Comparison of ENCODE assay signal across 8 cellular contexts in genomic region chr16:56990407-56991286, GRCh38. TPM values are rescaled to one million over a fixed set of nuclear protein-coding genes. Genes with fewer than 3 reads are reported as not detected.
A peak's percentile ranks its signal among the peaks of the same experiment; 100 is the strongest.
DNase-seq lines count a peak whose midpoint lies in the region; ATAC-seq, FAIRE-seq and TF ChIP-seq lines count a peak whose summit lies in the region.

No MANE protein-coding gene starts in this region.

- no peak overlapping the region for H3K56ac ChIP-seq in H1 (replicated peaks; ENCODE audit: insufficient read length, low read depth, low read length)

- H3K79me1 ChIP-seq in H1 (ENCODE audit: low read depth, low read length) = no peaks in the 10 kb centered on the region

- H4K91ac ChIP-seq in H1 (replicated peaks; ENCODE audit: insufficient read length, low read length) = no peak overlapping the region

- H3K9me3 ChIP-seq in PC-3 (ENCODE audit: low read length) = no peaks in the 10 kb centered on the region
- no peaks in the 10 kb centered on the region for H3K9me3 ChIP-seq in H1 (ENCODE audit: insufficient read depth in 2 of 2, low read depth in 1 of 2, low read length in 1 of 2)

- no peak for TF ChIP-seq EP300 in H1 (IDR thresholded peaks at IDR 0.05; ENCODE audit: borderline replicate concordance in 1 of 2, low read depth in 2 of 2, low read length in 2 of 2)

- no peak overlapping the region for H3K9ac ChIP-seq in PC-3 (ENCODE audit: low read length)
- no peak overlapping the region for H3K9ac ChIP-seq in H1 (replicated peaks in 1 of 4; ENCODE audit: extremely low read depth in 1 of 4, low read depth in 3 of 4, low read length in 3 of 4)
- H3K9ac ChIP-seq in rectal smooth muscle tissue (ENCODE audit: low read length) = no peak overlapping the region

- H3K9me2 ChIP-seq in PC-3 (replicated peaks; ENCODE audit: low read length) = no peaks in the 10 kb centered on the region

- H2BK20ac ChIP-seq in H1 (ENCODE audit: low read length) = no peak overlapping the region

- H4K20me1 ChIP-seq in PC-3 (ENCODE audit: low read length) (no peaks in the 10 kb centered on the region), H1 (replicated peaks in 1 of 2; ENCODE audit: control insufficient read depth in 1 of 2, insufficient read depth in 2 of 2, low read length in 2 of 2) (no peaks in the 10 kb centered on the region)

- no peak for TF ChIP-seq RAD21 in H1 (IDR thresholded peaks at IDR 0.05 in 1 of 2, conservative IDR thresholded peaks at IDR 0.05 in 1 of 2; ENCODE audit: low read depth in 2 of 2, low read length in 2 of 2)

- H2AFZ ChIP-seq in PC-3 (ENCODE audit: low read length) (peak overlapping the region; percentile 83), H1 (ENCODE audit: low read length) (no peak overlapping the region)

- H2BK12ac ChIP-seq in H1 (ENCODE audit: low read depth, low read length) = no peak overlapping the region

- H4K8ac ChIP-seq in H1 (ENCODE audit: extremely low read depth, insufficient read depth, low read length) = no peak overlapping the region

- H3K18ac ChIP-seq in H1 (ENCODE audit: extremely low read depth, low read length) = no peak overlapping the region

- intact Hi-C loops in PC-3 (cut with micrococcal nuclease) = no loop called here

- FAIRE-seq in H1 (lab: Jason Lieb, UNC) (no peak), frontal cortex (lab: Jason Lieb, UNC) (no peak)

- no peak overlapping the region for H2BK120ac ChIP-seq in H1 (replicated peaks; ENCODE audit: low read depth, low read length)

- TF ChIP-seq POLR2A in H1 (IDR thresholded peaks at IDR 0.05; ENCODE audit: control extremely low read depth in 1 of 2, low read depth in 2 of 2, low read length in 2 of 2) = no peak

- no peak overlapping the region for H3K4ac ChIP-seq in H1 (replicated peaks; ENCODE audit: insufficient read length, low read depth, low read length)

- peak overlapping the region; percentile 92 for H3K4me3 ChIP-seq in GM06990 (replicated peaks; ENCODE audit: low read depth, low read length)
- peak overlapping the region; percentile 90 for H3K4me3 ChIP-seq in PC-3 (ENCODE audit: low read length)
- no peak overlapping the region for H3K4me3 ChIP-seq in H1 (ENCODE audit: extremely low read depth in 1 of 4, insufficient read depth in 2 of 4, low read depth in 3 of 4, low read length in 4 of 4)
- H3K4me3 ChIP-seq in rectal smooth muscle tissue (ENCODE audit: low read length) = peak overlapping the region; percentile 91

- no peak overlapping the region for H2BK5ac ChIP-seq in H1 (ENCODE audit: low read depth, low read length)

- DNase-seq in GM06990 (ENCODE audit: extremely low read depth, insufficient read length) (no peak), PC-3 (no peak), H1 (ENCODE audit: low read depth in 1 of 2, low spot score in 2 of 2) (no peak), NCI-H1417 (lab: John Stamatoyannopoulos, UW) (no peak), frontal cortex (ENCODE audit: low spot score in 2 of 2) (no peak)

- POLR2A ChIA-PET in PC-3 (lab: Charles Lee; ENCODE audit: unreplicated experiment) (no interaction called here), H1 (lab: Charles Lee; ENCODE audit: partially characterized antibody) (interaction anchor here (1.6 kb wide), 1 partner anchor 9 kb away, joined by 4 read pairs; no protein-coding TSS in a partner anchor)

- peaks cover 8% of the 10 kb centered on the region; the same call in 1 of the 2 replicates for H3K23me2 ChIP-seq in H1 (ENCODE audit: low read depth, low read length)

- H2AK5ac ChIP-seq in H1 (ENCODE audit: low read depth, low read length) = no peak overlapping the region

- TF ChIP-seq CTCF in GM06990 (IDR thresholded peaks at IDR 0.05; ENCODE audit: insufficient read depth, low read length, poor library complexity, severe bottlenecking) (no peak), PC-3 (conservative IDR thresholded peaks at IDR 0.05; ENCODE audit: low read depth, low read length) (no peak), H1 (IDR thresholded peaks at IDR 0.05; ENCODE audit: control extremely low read depth in 1 of 3, insufficient read depth in 1 of 3, low read depth in 1 of 3, low read length in 3 of 3) (no peak)

- no TSS peak for BruUV-seq in PC-3 (replicated peaks; lab: Mats Ljungman, UMichigan)

- H3K27ac ChIP-seq in PC-3 (ENCODE audit: low read length) (no peak overlapping the region), H1 (ENCODE audit: low read depth, low read length) (no peak overlapping the region), rectal smooth muscle tissue (ENCODE audit: low read depth, low read length) (no peak overlapping the region)

- no peak overlapping the region for H4K5ac ChIP-seq in H1 (ENCODE audit: insufficient read length, low read depth, low read length)

- H3F3A ChIP-seq in PC-3 (ENCODE audit: low read length, unreplicated experiment) = no peaks in the 10 kb centered on the region

- no peaks in the 10 kb centered on the region for H3K79me2 ChIP-seq in PC-3 (ENCODE audit: low read length)
- H3K79me2 ChIP-seq in H1 (ENCODE audit: control insufficient read depth in 1 of 2, insufficient read depth in 2 of 2, low read length in 2 of 2) = no peaks in the 10 kb centered on the region

- peak overlapping the region; percentile 90 for H3K4me2 ChIP-seq in PC-3 (ENCODE audit: low read length)
- no peak overlapping the region; a peak in 1 of 4 replicates for H3K4me2 ChIP-seq in H1 (ENCODE audit: insufficient read depth in 1 of 2, low read depth in 2 of 2, low read length in 2 of 2)

- no peaks in the 10 kb centered on the region for H3K27me3 ChIP-seq in GM06990 (replicated peaks; ENCODE audit: control insufficient read depth, insufficient read depth, low read length)
- no peaks in the 10 kb centered on the region for H3K27me3 ChIP-seq in PC-3 (ENCODE audit: low read length)
- peaks cover 0 to 33% (median 26%) of the 10 kb centered on the region in 4 experiments; a peak in 6 of 7 replicates for H3K27me3 ChIP-seq in H1 (replicated peaks in 1 of 4; ENCODE audit: control insufficient read depth in 3 of 4, extremely low read depth in 1 of 4, insufficient read depth in 3 of 4, low read length in 3 of 4)
- no peaks in the 10 kb centered on the region for H3K27me3 ChIP-seq in rectal smooth muscle tissue (ENCODE audit: control insufficient read depth, insufficient read depth, low read length)

- WGBS in H1 (ENCODE audit: extremely low coverage in 1 of 2, insufficient coverage in 1 of 2, insufficient read length in 1 of 2, insufficient replicate concordance in 2 of 2, low coverage in 1 of 2, low lambda C conversion rate in 2 of 2, missing lambda C conversion rate in 1 of 2), 2 experiments = 85% methylated on average over 16 of the region's 16 CpGs; no CpG with 5 or more reads in 1 of the 2 experiments

- H3K36me3 ChIP-seq in GM06990 (ENCODE audit: control insufficient read depth, insufficient read depth, low read length) (peaks cover 2% of the 10 kb centered on the region; the same call in 1 of the 2 replicates), PC-3 (ENCODE audit: low read depth, low read length) (no peaks in the 10 kb centered on the region), H1 (ENCODE audit: control insufficient read depth in 2 of 4, insufficient read depth in 4 of 4, low read length in 3 of 4) (no peaks in the 10 kb centered on the region), rectal smooth muscle tissue (ENCODE audit: control insufficient read depth, insufficient read depth, low read length) (no peaks in the 10 kb centered on the region)

- H2BK15ac ChIP-seq in H1 (ENCODE audit: low read length) = peak overlapping the region; percentile 98

- H3K4me1 ChIP-seq in PC-3 (ENCODE audit: insufficient read depth, low read length) (peaks cover 7% of the 10 kb centered on the region), H1 (replicated peaks in 1 of 4; ENCODE audit: control insufficient read depth in 3 of 4, insufficient read depth in 4 of 4, low read length in 3 of 4) (peaks cover 0 to 9% (median 3%) of the 10 kb centered on the region in 4 experiments; a peak in 4 of 7 replicates), rectal smooth muscle tissue (ENCODE audit: control insufficient read depth, insufficient read depth, low read length) (peaks cover 14% of the 10 kb centered on the region)

- no peak overlapping the region for H3K23ac ChIP-seq in H1 (ENCODE audit: insufficient read length)

- no peak for ATAC-seq in PC-3
- no peak for ATAC-seq in GM18909 (IDR thresholded peaks at IDR 0.05; ENCODE audit: poor library complexity, unreplicated experiment)
- ATAC-seq in HG03378 (IDR thresholded peaks at IDR 0.05; ENCODE audit: unreplicated experiment) = no peak

- CTCF ChIA-PET in PC-3 (lab: Charles Lee) = no interaction called here
- CTCF ChIA-PET in H1 (lab: Charles Lee; ENCODE audit: partially characterized antibody) = interaction anchor here (2.7 kb wide), 1 partner anchor 26 kb away, joined by 13 read pairs; no protein-coding TSS in a partner anchor

- H3K14ac ChIP-seq in H1 (ENCODE audit: insufficient read length) = no peak overlapping the region

RNA-seq across cellular contexts. Expression of gene NLRC5, which starts 1.3 kb away (rescaled TPM):
- 0.98 and 4.4 TPM in 2 replicates for total RNA-seq in PC-3 (2014; rRNA removed)
- total RNA-seq in H1 (2021; fragmentation: NEBNext Ultra II Directional; extraction: Animal tissue kit (Norgen Biotek cat#: 25700)) = 2.8 and 3.2 TPM in 2 replicates
- 2.0 and 2.2 TPM in 2 replicates for polyA plus RNA-seq in H1 (2011; rRNA removed)
- 1.8 TPM for polyA plus RNA-seq in H1 (2011; cell fraction: cytosol; rRNA removed)
- polyA plus RNA-seq in H1 (2011; cell fraction: nucleus; rRNA removed) = 8.8 TPM
- 0.97 to 4.4 TPM (median 2.8 TPM) in 4 replicates for polyA plus RNA-seq in H1 (2012, experiment 1 of 2)
- 1.3 TPM for polyA plus RNA-seq in H1 (2012, experiment 2 of 2)
- polyA plus RNA-seq in H1 (2013, experiment 1 of 2) = 1.3 TPM
- 1.1 TPM for polyA plus RNA-seq in H1 (2013, experiment 2 of 2)
- 4.4 and 5.0 TPM in 2 replicates for polyA minus RNA-seq in H1 (2011; rRNA and poly(A)+ RNA removed)
- 2.4 TPM for polyA minus RNA-seq in H1 (2011; cell fraction: cytosol; rRNA and poly(A)+ RNA removed)
- 10.5 TPM for polyA minus RNA-seq in H1 (2011; cell fraction: nucleus; rRNA and poly(A)+ RNA removed)
- total RNA-seq in frontal cortex = 0.41 TPM

RNA-seq across cellular contexts. Expression of gene CETP, which starts 28.9 kb away (rescaled TPM):
- total RNA-seq in PC-3 (2014; rRNA removed) (not detected in 2 replicates), frontal cortex (0.82 TPM)
- total RNA-seq in H1 (2021; fragmentation: NEBNext Ultra II Directional; extraction: Animal tissue kit (Norgen Biotek cat#: 25700)) = not detected in 2 replicates
- polyA plus RNA-seq in H1 (2011; rRNA removed) = not detected in 2 replicates
- not detected for polyA plus RNA-seq in H1 (2011; cell fraction: cytosol; rRNA removed)
- not detected for polyA plus RNA-seq in H1 (2011; cell fraction: nucleus; rRNA removed)
- 0.09 TPM in 1 of 4 replicates, not detected in the others for polyA plus RNA-seq in H1 (2012, experiment 1 of 2)
- polyA plus RNA-seq in H1 (2012, experiment 2 of 2) = not detected
- polyA plus RNA-seq in H1 (2013, experiment 1 of 2) = not detected
- polyA plus RNA-seq in H1 (2013, experiment 2 of 2) = 0.02 TPM
- polyA minus RNA-seq in H1 (2011; rRNA and poly(A)+ RNA removed) = not detected in 2 replicates
- not detected for polyA minus RNA-seq in H1 (2011; cell fraction: cytosol; rRNA and poly(A)+ RNA removed)
- not detected for polyA minus RNA-seq in H1 (2011; cell fraction: nucleus; rRNA and poly(A)+ RNA removed)

RNA-seq across cellular contexts. Expression of gene HERPUD1, which starts 58.7 kb away (rescaled TPM):
- total RNA-seq in PC-3 (2014; rRNA removed) = 50.1 and 54.9 TPM in 2 replicates
- 34.7 and 35.6 TPM in 2 replicates for total RNA-seq in H1 (2021; fragmentation: NEBNext Ultra II Directional; extraction: Animal tissue kit (Norgen Biotek cat#: 25700))
- 17.5 and 23.3 TPM in 2 replicates for polyA plus RNA-seq in H1 (2011; rRNA removed)
- polyA plus RNA-seq in H1 (2011; cell fraction: cytosol; rRNA removed) = 19.8 TPM
- 30.6 TPM for polyA plus RNA-seq in H1 (2011; cell fraction: nucleus; rRNA removed)
- 20.0 to 28.0 TPM (median 25.9 TPM) in 4 replicates for polyA plus RNA-seq in H1 (2012, experiment 1 of 2)
- polyA plus RNA-seq in H1 (2012, experiment 2 of 2) = 11.5 TPM
- 17.6 TPM for polyA plus RNA-seq in H1 (2013, experiment 1 of 2)
- 17.8 TPM for polyA plus RNA-seq in H1 (2013, experiment 2 of 2)
- polyA minus RNA-seq in H1 (2011; rRNA and poly(A)+ RNA removed) = 35.3 and 36.1 TPM in 2 replicates
- 47.9 TPM for polyA minus RNA-seq in H1 (2011; cell fraction: cytosol; rRNA and poly(A)+ RNA removed)
- polyA minus RNA-seq in H1 (2011; cell fraction: nucleus; rRNA and poly(A)+ RNA removed) = 32.3 TPM
- total RNA-seq in frontal cortex = 42.0 TPM

Comparison
In these comparisons a context has a peak if more than half of its experiments do, and no peak if none do; other contexts are left out.
1. H3K4me3 ChIP-seq: peak in GM06990 (single experiment), PC-3 (single experiment) and rectal smooth muscle tissue (single experiment); none in H1 (0 of 4).